Comparison of ENCODE assay signal across 8 cellular contexts in the genomic region with DNA sequence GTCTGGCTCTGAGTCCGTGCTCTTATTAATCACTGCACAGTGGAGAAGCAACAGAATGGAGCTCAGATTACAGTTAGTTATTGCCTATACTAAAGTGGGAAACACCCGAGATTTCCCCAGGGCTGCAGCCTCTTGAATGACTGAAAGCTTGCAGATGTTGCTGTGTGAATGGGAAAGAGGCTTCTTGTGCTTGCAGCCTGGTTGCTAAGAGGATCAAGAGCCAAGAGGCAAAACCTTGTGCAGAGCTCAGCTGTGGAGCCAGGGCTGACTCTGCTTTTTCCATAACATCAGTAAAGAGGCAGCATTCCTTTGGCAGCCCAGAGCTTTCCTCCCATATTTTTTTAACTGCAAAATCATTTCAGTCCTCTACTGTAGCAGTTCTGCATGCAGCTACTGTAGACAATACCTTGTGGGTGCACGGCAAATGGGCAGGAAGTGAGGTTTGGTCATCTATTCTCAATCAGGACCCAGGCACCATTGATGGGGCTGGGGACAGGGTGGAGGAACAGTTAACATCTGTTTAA.
DNase-seq lines count a peak whose midpoint lies in the region; ATAC-seq and TF ChIP-seq lines count a peak whose summit lies in the region.

No MANE protein-coding gene starts in this region.

- DNase-seq in Ammon's horn (ENCODE audit: low spot score) = peak; percentile 55
- peak; percentile 94 for DNase-seq in NCI-H2171 treated with DMSO at 0.1 percent for 48 hours (lab: John Stamatoyannopoulos, UW)
- peak; percentile 70 to 88 for DNase-seq in foreskin fibroblast
- DNase-seq in cerebellum (ENCODE audit: low spot score) = no peak
- no peak for DNase-seq in hepatic stellate cell (ENCODE audit: low spot score)

- ATAC-seq in GM21529 (IDR thresholded peaks at IDR 0.05; ENCODE audit: unreplicated experiment) = peak; percentile 80
- no peak for ATAC-seq in HG03025 (IDR thresholded peaks at IDR 0.05; ENCODE audit: low FRiP score, unreplicated experiment)
- no peak for ATAC-seq in GM19324 (IDR thresholded peaks at IDR 0.05; ENCODE audit: low FRiP score, unreplicated experiment)

- TF ChIP-seq CTCF in foreskin fibroblast (IDR thresholded peaks at IDR 0.05; ENCODE audit: low read depth, low read length) = no peak

- no peak overlapping the region for H3K4me3 ChIP-seq in foreskin fibroblast (ENCODE audit: low read depth in 1 of 2, low read length in 2 of 2)

Comparison
In these comparisons a context has a peak if more than half of its experiments do, and no peak if none do; other contexts are left out.
1. DNase-seq: peak in Ammon's horn (single experiment), NCI-H2171 treated with DMSO at 0.1 percent for 48 hours (single experiment) and foreskin fibroblast (2 of 2); none in cerebellum (single experiment) and hepatic stellate cell (single experiment).